1 cellular context compared by ENCODE assay signal in genomic region chr4:31104596-31104995, GRCh38.
TF ChIP-seq lines count a peak whose summit lies in the region.

No MANE protein-coding gene starts in this region.

TF ChIP-seq in IMR-90, 13 proteins besides CTCF, POLR2A, EP300 and RAD21 (continued from another document):
- TF ChIP-seq CHD1 (IDR thresholded peaks at IDR 0.05; ENCODE audit: low read depth, low read length) (no peak), BHLHE40 (IDR thresholded peaks at IDR 0.05; ENCODE audit: low read depth, low read length) (no peak), MAZ (IDR thresholded peaks at IDR 0.05; ENCODE audit: borderline replicate concordance, low read depth, low read length) (no peak), RFX5 (IDR thresholded peaks at IDR 0.05; ENCODE audit: low read depth, low read length) (no peak), MAFK (IDR thresholded peaks at IDR 0.05; ENCODE audit: low read depth, low read length) (no peak), USF2 (IDR thresholded peaks at IDR 0.05; ENCODE audit: low read depth, low read length) (no peak), SMC3 (IDR thresholded peaks at IDR 0.05; ENCODE audit: low read depth, low read length) (no peak), RCOR1 (IDR thresholded peaks at IDR 0.05; ENCODE audit: insufficient replicate concordance, low read length) (no peak), NFE2L2 (IDR thresholded peaks at IDR 0.05; ENCODE audit: low read depth, low read length) (no peak), FOS (IDR thresholded peaks at IDR 0.05; ENCODE audit: low read depth, low read length) (no peak), CEBPB (IDR thresholded peaks at IDR 0.05; ENCODE audit: low read depth, low read length) (no peak), ELK1 (IDR thresholded peaks at IDR 0.05; ENCODE audit: borderline replicate concordance, low read depth, low read length) (no peak)
TF ChIP-seq in IMR-90: peak in this region for 0.
